Comparison of ENCODE assay signal across 14 cellular contexts in genomic region chr9:95148121-95148520, GRCh38.
"Had no signal": no experiment of that assay in that cellular context is flagged by ENCODE, and none has a peak within 500 bp of the region (broad histone marks: within the 10 kb centered on the region; RNA-seq: fewer than 3 reads in every experiment).

No MANE protein-coding gene starts in this region.

- H3K36me3 ChIP-seq: gastrocnemius medialis, heart right ventricle, lower lobe of right lung, right atrium auricular region had no signal

- FAIRE-seq: small intestine, urothelium cell line had no signal

- ATAC-seq: gastrocnemius medialis, lower lobe of right lung had no signal

- H3K27ac ChIP-seq: dorsolateral prefrontal cortex, gastrocnemius medialis, lower lobe of right lung, right atrium auricular region had no signal

- H3K4me1 ChIP-seq: gastrocnemius medialis, lower lobe of right lung had no signal

- DNase-seq: cortex of kidney; dorsolateral prefrontal cortex; effector CD8-positive, alpha-beta T cell; gastrocnemius medialis; heart right ventricle; islet precursor cell; lower lobe of right lung; midbrain; naive B cell; small intestine; stimulated activated CD4-positive, alpha-beta T cell treated with anti-CD3 and anti-CD28 coated beads, Interleukin-12 subunit alpha, Interleukin-12 subunit beta, amount 100 ng/mL, for 4 hours; stimulated activated naive CD4-positive, alpha-beta T cell had no signal

- H3K9me3 ChIP-seq: gastrocnemius medialis, heart right ventricle, lower lobe of right lung, right atrium auricular region had no signal

- H3K27me3 ChIP-seq: dorsolateral prefrontal cortex, gastrocnemius medialis, heart right ventricle, right atrium auricular region had no signal

- H3K4me3 ChIP-seq: gastrocnemius medialis, heart right ventricle, lower lobe of right lung, right atrium auricular region had no signal
